ENCODE assay signal across 8 cellular contexts in the genomic region with DNA sequence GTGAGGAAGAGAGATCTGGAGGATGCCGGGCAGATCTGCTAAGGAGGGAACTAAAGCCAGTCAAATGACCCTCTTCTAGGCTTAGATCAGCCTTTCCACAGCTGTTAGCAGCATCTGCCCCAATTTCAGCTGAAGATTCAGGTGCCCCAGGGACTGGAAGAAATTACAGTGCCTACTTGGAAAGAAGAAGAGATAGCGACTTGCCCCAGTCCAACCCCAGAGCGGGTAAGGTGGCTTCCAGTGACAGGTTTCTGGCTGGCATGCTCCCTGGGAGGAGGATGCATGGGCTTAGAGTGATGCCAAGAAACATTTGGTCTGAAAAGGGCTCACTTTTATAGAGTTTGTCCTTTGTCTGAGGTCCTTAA. TPM values are rescaled to one million over a fixed set of nuclear protein-coding genes. Genes with fewer than 3 reads are reported as not detected.
DNase-seq lines count a peak whose midpoint lies in the region; ATAC-seq and TF ChIP-seq lines count a peak whose summit lies in the region.

No MANE protein-coding gene starts in this region.

- peaks cover 0 to 1% (median 1%) of the 10 kb centered on the region in 3 donors for H3K27me3 Mint-ChIP-seq in CD14-positive monocyte (ENCODE audit: low read depth in 3 of 3)
- H3K27me3 Mint-ChIP-seq in naive thymus-derived CD8-positive, alpha-beta T cell, result no peaks in the 10 kb centered on the region

- no peaks in the 10 kb centered on the region for H3K9me3 ChIP-seq in Karpas-422 (ENCODE audit: low read length)

- H2AFZ ChIP-seq in Karpas-422 (ENCODE audit: low read length), result peak overlapping the region; percentile 49; the same call in 1 of the 2 replicates

- POLR2A ChIA-PET in naive thymus-derived CD8-positive, alpha-beta T cell (lab: Charles Lee), result interaction anchor here (0.7 to 2.5 kb wide), 13 partner anchors 12 to 732 kb away, joined by 3 to 14 read pairs (median 5); partner anchors contain the start of genes ABCC10, DLK2, LRRC73 and POLR1C

- peaks cover 48% of the 10 kb centered on the region for H3K79me2 ChIP-seq in Karpas-422 (ENCODE audit: low read length)

- ATAC-seq in naive thymus-derived CD8-positive, alpha-beta T cell, result no peak
- no peak for ATAC-seq in HG03378 (IDR thresholded peaks at IDR 0.05; ENCODE audit: unreplicated experiment)

- H3K9me2 ChIP-seq in Karpas-422 (replicated peaks; ENCODE audit: insufficient read depth, low read length), result no peaks in the 10 kb centered on the region

- H3K4me3 Mint-ChIP-seq in CD14-positive monocyte, result peak overlapping the region; percentile 88 to 93
- peak overlapping the region; percentile 90 to 99 (median 96) for H3K4me3 Mint-ChIP-seq in naive thymus-derived CD8-positive, alpha-beta T cell

- H3K27ac ChIP-seq in Karpas-422 (ENCODE audit: low read length), result peak overlapping the region; percentile 12; the same call in 1 of the 2 replicates

- DNase-seq in CD14-positive monocyte (ENCODE audit: low spot score) (no peak), Karpas-422 (peak; percentile 58), choroid plexus epithelial cell (ENCODE audit: low read depth) (no peak), cortex of kidney (lab: John Stamatoyannopoulos, UW) (no peak), middle frontal gyrus (ENCODE audit: extremely low spot score, low spot score) (no peak)
- peak in 1 of 10 donors; percentile 22 for DNase-seq in naive thymus-derived CD8-positive, alpha-beta T cell
- DNase-seq in stimulated activated CD4-positive, alpha-beta T cell treated with anti-CD3 and anti-CD28 coated beads, Interleukin-12 subunit alpha, Interleukin-12 subunit beta, amount 100 ng/mL, for 4 hours, result no peak

- peaks cover 25% of the 10 kb centered on the region for H3K4me1 Mint-ChIP-seq in CD14-positive monocyte
- H3K4me1 Mint-ChIP-seq in naive thymus-derived CD8-positive, alpha-beta T cell, result peaks cover 22 to 52% (median 43%) of the 10 kb centered on the region in 4 donors

- peaks cover 35% of the 10 kb centered on the region for H3K4me1 ChIP-seq in Karpas-422 (ENCODE audit: low read length)

- TF ChIP-seq CTCF in CD14-positive monocyte (IDR thresholded peaks at IDR 0.05) (no peak), choroid plexus epithelial cell (conservative IDR thresholded peaks at IDR 0.05; ENCODE audit: low read depth, low read length) (no peak)

- no peaks in the 10 kb centered on the region for H3K27me3 ChIP-seq in Karpas-422 (ENCODE audit: low read length)

- peak overlapping the region; percentile 92 to 99 (median 97) for H3K27ac Mint-ChIP-seq in CD14-positive monocyte
- H3K27ac Mint-ChIP-seq in naive thymus-derived CD8-positive, alpha-beta T cell, result peak overlapping the region; percentile 91 to 100 (median 96)

- intact Hi-C loops in CD14-positive monocyte (cut with micrococcal nuclease), result no loop called here

- peaks cover 9 to 13% of the 10 kb centered on the region in 2 donors for H3K36me3 Mint-ChIP-seq in CD14-positive monocyte
- H3K36me3 Mint-ChIP-seq in naive thymus-derived CD8-positive, alpha-beta T cell, result peaks cover 0 to 7% (median 0%) of the 10 kb centered on the region in 3 donors

- no peaks in the 10 kb centered on the region for H3K9me3 Mint-ChIP-seq in CD14-positive monocyte
- H3K9me3 Mint-ChIP-seq in naive thymus-derived CD8-positive, alpha-beta T cell, result no peaks in the 10 kb centered on the region

- peak overlapping the region; percentile 81 for H3K9ac ChIP-seq in Karpas-422 (ENCODE audit: low read length)

- no peaks in the 10 kb centered on the region for H3K36me3 ChIP-seq in Karpas-422 (ENCODE audit: insufficient read depth, low read length)

- peak overlapping the region; percentile 94 for H3K4me2 ChIP-seq in Karpas-422 (ENCODE audit: low read depth, low read length, poor library complexity, severe bottlenecking)

- H4K20me1 ChIP-seq in Karpas-422 (ENCODE audit: insufficient read depth, low read depth, low read length), result no peaks in the 10 kb centered on the region

- H3K4me3 ChIP-seq in Karpas-422 (ENCODE audit: low read length) (peak overlapping the region; percentile 95), choroid plexus epithelial cell (ENCODE audit: low read depth, low read length) (peak overlapping the region; percentile 74)

RNA-seq across cellular contexts. Expression of gene TJAP1, which starts 0.6 kb away (rescaled TPM):
- polyA plus RNA-seq in CD14-positive monocyte, result 1 to 10 TPM; 3.2 TPM
- 16.3 and 17.3 TPM in 2 replicates for total RNA-seq in Karpas-422 (2014; rRNA removed; shearing (Covaris generic); ENCODE audit: low replicate concordance)
- total RNA-seq in naive thymus-derived CD8-positive, alpha-beta T cell, result 10 to 100 TPM; 47.7 to 54.7 TPM
- polyA plus RNA-seq in naive thymus-derived CD8-positive, alpha-beta T cell, result 10 to 100 TPM in 1 of 3 donors, 1 to 10 TPM in 2; 5.1 to 12.1 (median 8.4) TPM

RNA-seq across cellular contexts. Expression of gene DLK2, which starts 22.6 kb away (rescaled TPM):
- not detected for polyA plus RNA-seq in CD14-positive monocyte
- total RNA-seq in Karpas-422 (2014; rRNA removed; shearing (Covaris generic); ENCODE audit: low replicate concordance), result 1.5 and 3.1 TPM in 2 replicates
- total RNA-seq in naive thymus-derived CD8-positive, alpha-beta T cell, result 1 to 10 TPM in 1 of 2 experiments, under 1 TPM in 1; 0.71 to 1.2 TPM
- polyA plus RNA-seq in naive thymus-derived CD8-positive, alpha-beta T cell, result 1 to 10 TPM in 1 of 3 donors, under 1 TPM in 1, not detected in 1; 0.22 to 1.2 TPM

RNA-seq across cellular contexts. Expression of gene LRRC73, which starts 32.2 kb away (rescaled TPM):
- not detected for polyA plus RNA-seq in CD14-positive monocyte
- 0.19 and 0.69 TPM in 2 replicates for total RNA-seq in Karpas-422 (2014; rRNA removed; shearing (Covaris generic); ENCODE audit: low replicate concordance)
- under 1 TPM; 0.41 to 0.49 TPM for total RNA-seq in naive thymus-derived CD8-positive, alpha-beta T cell
- polyA plus RNA-seq in naive thymus-derived CD8-positive, alpha-beta T cell, result not detected

RNA-seq across cellular contexts. Expression of gene YIPF3, which starts 38.7 kb away (rescaled TPM):
- polyA plus RNA-seq in CD14-positive monocyte, result 100 to 1,000 TPM; 112 to 123 TPM
- 50.3 and 66.7 TPM in 2 replicates for total RNA-seq in Karpas-422 (2014; rRNA removed; shearing (Covaris generic); ENCODE audit: low replicate concordance)
- 10 to 100 TPM; 77.0 to 77.5 TPM for total RNA-seq in naive thymus-derived CD8-positive, alpha-beta T cell
- 10 to 100 TPM; 58.4 to 70.4 (median 68.3) TPM for polyA plus RNA-seq in naive thymus-derived CD8-positive, alpha-beta T cell

RNA-seq across cellular contexts. Expression of gene POLR1C, which starts 38.9 kb away (rescaled TPM):
- polyA plus RNA-seq in CD14-positive monocyte, result 1 to 10 TPM; 4.5 to 6.1 TPM
- total RNA-seq in Karpas-422 (2014; rRNA removed; shearing (Covaris generic); ENCODE audit: low replicate concordance), result 50.0 and 59.4 TPM in 2 replicates
- total RNA-seq in naive thymus-derived CD8-positive, alpha-beta T cell, result 10 to 100 TPM; 47.9 to 51.9 TPM
- 10 to 100 TPM in 2 of 3 donors, 1 to 10 TPM in 1; 9.4 to 23.2 (median 14.6) TPM for polyA plus RNA-seq in naive thymus-derived CD8-positive, alpha-beta T cell
